Comparison of ENCODE assay signal across 8 cellular contexts in the genomic region with DNA sequence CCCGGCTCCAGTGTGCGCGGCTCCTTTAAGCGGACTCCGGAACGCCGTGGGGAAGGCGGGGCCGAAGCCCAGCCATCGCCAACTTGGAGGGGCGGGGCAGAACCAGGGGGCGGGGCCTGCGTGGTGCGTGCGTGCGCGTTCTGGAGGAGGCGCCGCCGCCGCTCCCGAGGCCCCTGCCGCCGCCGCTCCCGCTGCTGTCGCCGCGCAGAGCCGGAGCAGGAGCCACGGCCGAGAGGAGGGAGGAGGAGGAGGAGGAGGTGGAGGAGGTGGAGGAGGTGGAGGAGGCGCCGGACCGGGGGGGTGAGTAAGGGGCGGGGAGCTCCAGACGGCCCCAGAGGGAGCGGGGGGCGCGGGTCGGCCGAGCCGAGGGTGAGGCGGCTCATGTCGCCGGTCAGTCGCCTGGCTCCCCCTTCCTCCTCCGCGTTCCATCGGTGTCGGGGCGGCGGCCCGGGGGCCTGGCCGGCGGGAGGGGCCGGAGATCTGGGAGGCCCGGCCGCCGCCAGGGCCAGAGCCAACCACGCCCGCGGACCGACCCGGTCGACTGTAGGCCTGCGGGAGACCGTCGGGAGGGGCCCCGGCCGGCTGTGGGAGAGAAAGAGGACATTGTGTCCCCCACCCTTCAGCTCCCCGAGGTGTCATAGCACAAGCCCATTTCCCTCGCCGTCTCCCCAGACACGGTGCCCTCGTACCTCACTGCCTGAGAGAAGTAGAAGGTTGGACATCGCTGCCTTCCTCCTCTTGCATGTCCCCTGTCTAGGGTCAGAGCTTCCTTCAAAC. TPM values are rescaled to one million over a fixed set of nuclear protein-coding genes. Genes with fewer than 3 reads are reported as not detected.
DNase-seq lines count a peak whose midpoint lies in the region; ATAC-seq lines count a peak whose summit lies in the region.

A gene (plus strand): TSS at position 155 of the 777 bp plus-strand sequence. CDS start 71,572 bp downstream, outside the sequence.

- DNase-seq in AML-193 (lab: John Stamatoyannopoulos, UW): peak; percentile 74 to 79
- DNase-seq in GM19240 (ENCODE audit: insufficient read length, low spot score): peak; percentile 57
- peak; percentile 92 for DNase-seq in NCI-H748 (lab: John Stamatoyannopoulos, UW; ENCODE audit: unreplicated experiment)
- peak; percentile 95 to 97 for DNase-seq in activated CD4-positive, alpha-beta T cell treated with anti-CD3 and anti-CD28 coated beads, Interleukin-2, amount 50 U/mL, for 4 hours
- DNase-seq in dedifferentiated amniotic fluid mesenchymal stem cell (ENCODE audit: extremely low spot score): peak; percentile 86
- peak; percentile 97 for DNase-seq in left lobe of liver (ENCODE audit: low spot score)
- DNase-seq in stimulated activated CD4-positive, alpha-beta T cell treated with anti-CD3 and anti-CD28 coated beads, Interleukin-1b, Interleukin-23, amount 100 ng/mL, for 48 hours: peak; percentile 92

- ATAC-seq in HG03521 (IDR thresholded peaks at IDR 0.05; ENCODE audit: unreplicated experiment) (peak; percentile 64), left lobe of liver (peak; percentile 95)

RNA-seq across cellular contexts. Expression of the gene that starts here (rescaled TPM):
- 30.0 TPM for total RNA-seq in left lobe of liver

Comparison
In these comparisons a context has a peak if more than half of its experiments do, and no peak if none do; other contexts are left out.
1. Peak in every context shown above with its lines: DNase-seq and ATAC-seq.